8 cellular contexts compared by ENCODE assay signal in the genomic region with DNA sequence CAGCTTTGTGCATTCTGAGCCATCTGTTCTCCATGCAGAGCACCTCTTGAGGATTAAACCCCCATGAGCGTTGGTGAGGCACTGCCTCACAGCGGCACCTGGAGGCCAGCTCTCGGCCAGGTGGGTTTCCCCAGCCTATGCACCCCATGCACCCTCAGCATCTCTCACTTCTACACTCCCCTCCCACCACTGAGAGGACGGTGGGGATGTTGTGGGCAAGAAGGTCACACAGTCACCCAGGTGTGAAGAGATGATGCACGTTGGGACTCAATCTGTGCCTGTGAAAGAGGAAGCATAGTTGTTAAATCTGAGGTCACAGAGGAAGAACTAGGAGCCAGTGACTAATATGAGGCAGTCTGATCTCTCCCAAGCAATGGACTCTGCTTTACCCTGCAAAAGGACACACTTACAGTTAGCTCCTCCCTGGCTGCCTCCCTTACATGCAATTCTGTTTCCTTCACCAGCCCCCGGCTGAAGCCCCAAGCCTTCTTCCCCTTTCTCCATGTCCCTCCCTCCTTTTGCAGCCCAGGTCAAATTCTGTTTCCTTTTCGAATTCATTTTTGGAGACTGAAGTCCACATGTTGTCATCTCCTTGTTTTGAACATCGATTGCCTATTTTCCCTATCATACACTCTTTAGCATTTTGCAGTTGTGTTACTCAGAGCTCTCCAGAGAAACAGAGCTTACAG. TPM values are rescaled to one million over a fixed set of nuclear protein-coding genes. Genes with fewer than 3 reads are reported as not detected.
A peak's percentile ranks its signal among the peaks of the same experiment; 100 is the strongest.
DNase-seq lines count a peak whose midpoint lies in the region; ATAC-seq and TF ChIP-seq lines count a peak whose summit lies in the region.

No MANE protein-coding gene starts in this region.

- ATAC-seq in GM18511 (IDR thresholded peaks at IDR 0.05; ENCODE audit: unreplicated experiment) (peak; percentile 98), GM21737 (IDR thresholded peaks at IDR 0.05; ENCODE audit: unreplicated experiment) (peak; percentile 95), left cardiac atrium (peak; percentile 50 to 84)

- H3K27me3 ChIP-seq in prostate gland (replicated peaks; ENCODE audit: insufficient read depth) (no peaks in the 10 kb centered on the region), tibial artery (no peaks in the 10 kb centered on the region)

- DNase-seq in NB4 (ENCODE audit: low read depth) (peak; percentile 64), left cardiac atrium (no peak), prostate gland (ENCODE audit: low spot score) (no peak), kidney tubule cell (ENCODE audit: low spot score) (no peak), NCI-H1105 treated with DMSO at 0.1 percent for 48 hours (lab: John Stamatoyannopoulos, UW) (no peak), tibial artery (no peak)

- H3K4me1 ChIP-seq in prostate gland (replicated peaks) = no peaks in the 10 kb centered on the region
- no peaks in the 10 kb centered on the region for H3K4me1 ChIP-seq in tibial artery

- H3K9me3 ChIP-seq in prostate gland (no peaks in the 10 kb centered on the region), tibial artery (no peaks in the 10 kb centered on the region)

- H3K36me3 ChIP-seq in prostate gland = no peaks in the 10 kb centered on the region
- no peaks in the 10 kb centered on the region for H3K36me3 ChIP-seq in tibial artery

- intact Hi-C loops in left cardiac atrium (cut with DNase I) (no loop called here), prostate gland (cut with DNase I) (no loop called here), tibial artery (cut with DNase I; ENCODE audit: low total_unique reads) (no loop called here)

- H3K4me3 ChIP-seq in NB4 (ENCODE audit: low read depth, low read length) (no peak overlapping the region), prostate gland (no peak overlapping the region), tibial artery (no peak overlapping the region)

- 75% methylated on average over 8 of the region's 8 CpGs for WGBS in prostate gland

- H3K27ac ChIP-seq in prostate gland (no peak overlapping the region), tibial artery (no peak overlapping the region)

- TF ChIP-seq POLR2A in NB4 (IDR thresholded peaks at IDR 0.05; ENCODE audit: extremely low read depth, insufficient read length) (no peak), prostate gland (IDR thresholded peaks at IDR 0.05) (no peak)

- TF ChIP-seq CTCF in NB4 (IDR thresholded peaks at IDR 0.05; ENCODE audit: low read depth, low read length) (no peak), prostate gland (IDR thresholded peaks at IDR 0.05) (no peak), tibial artery (IDR thresholded peaks at IDR 0.05) (no peak)

RNA-seq across cellular contexts. Expression of a gene that starts 58.5 kb away (rescaled TPM):
- total RNA-seq in left cardiac atrium (1 to 10 TPM in 1 of 2 donors, under 1 TPM in 1; 0.82 to 1.3 TPM), prostate gland (1 to 10 TPM; 2.8 to 4.1 TPM)
